In the genomic region with DNA sequence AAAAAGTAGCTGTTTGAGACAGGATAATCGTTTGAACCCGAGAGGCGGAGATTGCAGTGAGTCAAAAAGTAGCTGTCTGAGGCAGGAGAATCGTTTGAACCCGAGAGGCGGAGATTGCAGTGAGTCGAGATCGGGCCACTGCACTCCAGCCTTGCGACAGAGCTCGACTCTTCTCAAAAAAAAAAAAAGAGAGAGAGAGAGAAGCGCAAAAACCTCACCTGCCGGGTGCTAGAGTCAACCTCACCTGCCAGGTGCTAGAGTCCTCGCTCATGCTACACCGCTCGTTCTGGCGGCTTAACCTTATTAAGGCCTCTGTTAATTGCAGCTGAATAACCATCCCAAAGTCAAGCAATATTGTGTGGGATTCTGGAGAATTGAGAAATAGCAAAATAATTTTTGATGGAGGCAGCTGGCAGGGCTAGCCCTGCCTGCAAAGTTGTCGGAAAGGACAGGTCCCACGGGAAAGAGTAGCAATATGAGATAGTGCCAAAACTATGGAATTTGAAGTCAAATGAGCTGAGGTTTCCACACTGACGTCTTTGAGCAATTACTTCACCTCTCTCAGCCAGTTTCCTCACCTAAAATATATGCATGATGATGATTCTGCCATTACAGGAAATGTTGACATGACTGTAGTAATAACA, we compare ENCODE assay signal across 8 cellular contexts. TPM values are rescaled to one million over a fixed set of nuclear protein-coding genes. Genes with fewer than 3 reads are reported as not detected.
DNase-seq lines count a peak whose midpoint lies in the region; ATAC-seq lines count a peak whose summit lies in the region.

No MANE protein-coding gene starts in this region.

- H3K9ac ChIP-seq in Karpas-422 (ENCODE audit: low read length) = peak overlapping the region; percentile 83; the same call in 1 of the 2 replicates

- POLR2A ChIA-PET in naive thymus-derived CD8-positive, alpha-beta T cell (lab: Charles Lee) = interaction anchor here (0.8 to 3.6 kb wide), 5 partner anchors 8 to 805 kb away, joined by 3 to 51 read pairs (median 3); partner anchors contain the start of genes C18orf32 and CFAP53

- peak overlapping the region; percentile 49; the same call in 1 of the 2 replicates for H2AFZ ChIP-seq in Karpas-422 (ENCODE audit: low read length)

- peak overlapping the region; percentile 76 for H3K27ac ChIP-seq in CD4-positive, CD25-positive, alpha-beta regulatory T cell (ENCODE audit: insufficient read depth, low read length, poor library complexity, severe bottlenecking)
- no peak overlapping the region for H3K27ac ChIP-seq in Karpas-422 (ENCODE audit: low read length)
- H3K27ac ChIP-seq in caudate nucleus (ENCODE audit: low read depth, low read length) = peak overlapping the region; percentile 89

- H3K27me3 Mint-ChIP-seq in CD4-positive, CD25-positive, alpha-beta regulatory T cell = no peaks in the 10 kb centered on the region
- H3K27me3 Mint-ChIP-seq in naive thymus-derived CD8-positive, alpha-beta T cell = no peaks in the 10 kb centered on the region

- peaks cover 42% of the 10 kb centered on the region for H3K79me2 ChIP-seq in Karpas-422 (ENCODE audit: low read length)

- no peaks in the 10 kb centered on the region for H3K27me3 ChIP-seq in CD4-positive, CD25-positive, alpha-beta regulatory T cell (ENCODE audit: control insufficient read depth, insufficient read depth, low read length)
- no peaks in the 10 kb centered on the region for H3K27me3 ChIP-seq in Karpas-422 (ENCODE audit: low read length)

- H3K9me3 ChIP-seq in CD4-positive, CD25-positive, alpha-beta regulatory T cell (ENCODE audit: control insufficient read depth in 2 of 2, low read length in 2 of 2) = no peaks in the 10 kb centered on the region
- H3K9me3 ChIP-seq in Karpas-422 (ENCODE audit: low read length) = no peaks in the 10 kb centered on the region

- H3K36me3 Mint-ChIP-seq in CD4-positive, CD25-positive, alpha-beta regulatory T cell = peaks cover 8% of the 10 kb centered on the region
- H3K36me3 Mint-ChIP-seq in naive thymus-derived CD8-positive, alpha-beta T cell = peaks cover 0 to under 1% (median 0%) of the 10 kb centered on the region in 3 donors

- no peaks in the 10 kb centered on the region for H4K20me1 ChIP-seq in Karpas-422 (ENCODE audit: insufficient read depth, low read depth, low read length)

- no peaks in the 10 kb centered on the region for H3K36me3 ChIP-seq in CD4-positive, CD25-positive, alpha-beta regulatory T cell (ENCODE audit: control insufficient read depth, insufficient read depth, low read length)
- 0 out of 2 replicates have a peak, but pooled peaks cover 2% of the 10 kb centered on the region for H3K36me3 ChIP-seq in Karpas-422 (ENCODE audit: insufficient read depth, low read length)

- no peak for DNase-seq in CD4-positive, CD25-positive, alpha-beta regulatory T cell
- DNase-seq in Karpas-422 (no peak), caudate nucleus (lab: John Stamatoyannopoulos, UW) (peak in 1 of 61 donors; percentile 66), MV-4-11 (lab: John Stamatoyannopoulos, UW) (no peak), NCI-H82 treated with DMSO at 0.1 percent for 48 hours (lab: John Stamatoyannopoulos, UW; ENCODE audit: unreplicated experiment) (no peak), NCI-H1436 (lab: John Stamatoyannopoulos, UW) (no peak), midbrain (lab: John Stamatoyannopoulos, UW) (no peak)
- DNase-seq in naive thymus-derived CD8-positive, alpha-beta T cell = peak in 1 of 10 donors; percentile 9

- H3K27ac Mint-ChIP-seq in CD4-positive, CD25-positive, alpha-beta regulatory T cell = peak overlapping the region; percentile 91 to 98 (median 94)
- peak overlapping the region; percentile 91 to 98 (median 97) for H3K27ac Mint-ChIP-seq in naive thymus-derived CD8-positive, alpha-beta T cell

- H3K4me2 ChIP-seq in Karpas-422 (ENCODE audit: low read depth, low read length, poor library complexity, severe bottlenecking) = peak overlapping the region; percentile 88

- H3K4me3 ChIP-seq in CD4-positive, CD25-positive, alpha-beta regulatory T cell (ENCODE audit: low read depth, low read length) = peak overlapping the region; percentile 77
- H3K4me3 ChIP-seq in Karpas-422 (ENCODE audit: low read length) = peak overlapping the region; percentile 78; the same call in 1 of the 2 replicates

- no peaks in the 10 kb centered on the region for H3K9me2 ChIP-seq in Karpas-422 (replicated peaks; ENCODE audit: insufficient read depth, low read length)

- peak overlapping the region; percentile 82 to 92 (median 86) for H3K4me3 Mint-ChIP-seq in CD4-positive, CD25-positive, alpha-beta regulatory T cell
- peak overlapping the region; percentile 88 to 97 (median 92) for H3K4me3 Mint-ChIP-seq in naive thymus-derived CD8-positive, alpha-beta T cell

- peaks cover 33% of the 10 kb centered on the region for H3K4me1 ChIP-seq in CD4-positive, CD25-positive, alpha-beta regulatory T cell (ENCODE audit: control insufficient read depth, insufficient read depth, low read length, poor library complexity, severe bottlenecking)
- H3K4me1 ChIP-seq in Karpas-422 (ENCODE audit: low read length) = peaks cover 26% of the 10 kb centered on the region

- ATAC-seq in CD4-positive, CD25-positive, alpha-beta regulatory T cell (ENCODE audit: low read depth in 2 of 2) = peak in 1 of 2 donors; percentile 4
- ATAC-seq in naive thymus-derived CD8-positive, alpha-beta T cell = peak; percentile 19 to 25

- H3K9me3 Mint-ChIP-seq in CD4-positive, CD25-positive, alpha-beta regulatory T cell = no peaks in the 10 kb centered on the region
- no peaks in the 10 kb centered on the region for H3K9me3 Mint-ChIP-seq in naive thymus-derived CD8-positive, alpha-beta T cell

- peaks cover 23 to 47% (median 32%) of the 10 kb centered on the region in 4 donors for H3K4me1 Mint-ChIP-seq in CD4-positive, CD25-positive, alpha-beta regulatory T cell
- H3K4me1 Mint-ChIP-seq in naive thymus-derived CD8-positive, alpha-beta T cell = peaks cover 18 to 48% (median 41%) of the 10 kb centered on the region in 4 donors

RNA-seq across cellular contexts. Expression of gene DYM, which starts 0.6 kb away (rescaled TPM):
- total RNA-seq in CD4-positive, CD25-positive, alpha-beta regulatory T cell = 67.3 TPM
- 10 to 100 TPM; 30.1 to 42.4 (median 35.3) TPM for polyA plus RNA-seq in CD4-positive, CD25-positive, alpha-beta regulatory T cell
- 92.4 and 117 TPM in 2 replicates for total RNA-seq in Karpas-422 (2014; rRNA removed; shearing (Covaris generic); ENCODE audit: low replicate concordance)
- total RNA-seq in naive thymus-derived CD8-positive, alpha-beta T cell = 10 to 100 TPM; 55.9 to 63.5 TPM
- polyA plus RNA-seq in naive thymus-derived CD8-positive, alpha-beta T cell = 10 to 100 TPM; 26.6 to 35.6 (median 33.5) TPM

RNA-seq across cellular contexts. Expression of gene C18orf32, which starts 26.0 kb away (rescaled TPM):
- 34.8 TPM for total RNA-seq in CD4-positive, CD25-positive, alpha-beta regulatory T cell
- 100 to 1,000 TPM in 2 of 4 donors, 10 to 100 TPM in 2; 91.4 to 108 (median 99.8) TPM for polyA plus RNA-seq in CD4-positive, CD25-positive, alpha-beta regulatory T cell
- 21.0 and 24.9 TPM in 2 replicates for total RNA-seq in Karpas-422 (2014; rRNA removed; shearing (Covaris generic); ENCODE audit: low replicate concordance)
- 10 to 100 TPM; 43.3 to 57.3 TPM for total RNA-seq in naive thymus-derived CD8-positive, alpha-beta T cell
- polyA plus RNA-seq in naive thymus-derived CD8-positive, alpha-beta T cell = 10 to 100 TPM; 64.3 to 82.2 (median 67.1) TPM

RNA-seq across cellular contexts. Expression of gene RPL17, which starts 31.2 kb away (rescaled TPM):
- total RNA-seq in CD4-positive, CD25-positive, alpha-beta regulatory T cell = 1,805 TPM
- 1,000 to 10,000 TPM; 1,527 to 2,169 (median 1,887) TPM for polyA plus RNA-seq in CD4-positive, CD25-positive, alpha-beta regulatory T cell
- 3,471 and 4,272 TPM in 2 replicates for total RNA-seq in Karpas-422 (2014; rRNA removed; shearing (Covaris generic); ENCODE audit: low replicate concordance)
- 1,000 to 10,000 TPM; 2,176 to 2,255 TPM for total RNA-seq in naive thymus-derived CD8-positive, alpha-beta T cell
- polyA plus RNA-seq in naive thymus-derived CD8-positive, alpha-beta T cell = 1,000 to 10,000 TPM; 2,216 to 2,427 (median 2,221) TPM
